1 cellular context compared by ENCODE assay signal in genomic region chr6:37819177-37819801, GRCh38.
A peak's percentile ranks its signal among the peaks of the same experiment; 100 is the strongest.
TF ChIP-seq lines count a peak whose summit lies in the region.

TSS of gene ZFAND3 (plus strand) at chr6:37819727. CDS start at chr6:37819946, 219 bp downstream.

TF ChIP-seq in GM12878, 131 proteins besides CTCF, POLR2A, EP300 and RAD21 (continued from another document):
- TF ChIP-seq, protein P1, sequence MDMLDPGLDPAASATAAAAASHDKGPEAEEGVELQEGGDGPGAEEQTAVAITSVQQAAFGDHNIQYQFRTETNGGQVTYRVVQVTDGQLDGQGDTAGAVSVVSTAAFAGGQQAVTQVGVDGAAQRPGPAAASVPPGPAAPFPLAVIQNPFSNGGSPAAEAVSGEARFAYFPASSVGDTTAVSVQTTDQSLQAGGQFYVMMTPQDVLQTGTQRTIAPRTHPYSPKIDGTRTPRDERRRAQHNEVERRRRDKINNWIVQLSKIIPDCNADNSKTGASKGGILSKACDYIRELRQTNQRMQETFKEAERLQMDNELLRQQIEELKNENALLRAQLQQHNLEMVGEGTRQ (IDR thresholded peaks at IDR 0.05; ENCODE audit: borderline replicate concordance, low read depth, low read length), result no peak; the same call in 1 of the 2 replicates
- TF ChIP-seq IKZF2 (IDR thresholded peaks at IDR 0.05), result no peak
- peak; percentile 61 for TF ChIP-seq RAD51 (IDR thresholded peaks at IDR 0.05)
- no peak for TF ChIP-seq NRF1 (conservative IDR thresholded peaks at IDR 0.05; ENCODE audit: low read depth, low read length)
- 0 out of 2 replicates have a peak, but pooled peaks have one; percentile 27 for TF ChIP-seq TCF12 (IDR thresholded peaks at IDR 0.05; ENCODE audit: low read depth, low read length)
- TF ChIP-seq GABPA (IDR thresholded peaks at IDR 0.05; ENCODE audit: low read depth), result no peak
- TF ChIP-seq JUND (IDR thresholded peaks at IDR 0.05; ENCODE audit: low read depth, low read length), result peak; percentile 98
- TF ChIP-seq ZNF24 (IDR thresholded peaks at IDR 0.05), result no peak
- no peak for TF ChIP-seq SMC3 (IDR thresholded peaks at IDR 0.05; ENCODE audit: borderline replicate concordance, low read length)
